1 cellular context compared by ENCODE assay signal in the genomic region with DNA sequence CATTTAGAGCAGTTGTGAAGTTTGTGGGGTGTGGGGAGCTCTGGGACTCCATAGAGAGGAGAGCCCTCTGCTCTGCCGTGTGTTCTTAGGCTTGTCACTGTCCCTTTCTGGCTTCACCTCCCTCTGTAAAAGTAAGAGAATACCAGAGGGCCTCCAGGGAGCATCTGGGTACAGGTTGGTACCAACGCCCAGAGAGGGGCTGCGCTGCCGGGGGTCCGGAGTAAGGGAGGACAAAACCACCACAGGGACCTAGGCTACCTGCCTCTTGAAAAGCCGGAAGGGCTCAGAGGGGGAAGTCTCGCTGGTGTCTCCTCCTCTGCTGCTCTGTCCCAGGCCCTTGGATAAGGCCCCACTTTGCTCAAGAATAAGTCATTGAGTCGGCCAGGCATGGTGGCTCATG.
TF ChIP-seq lines count a peak whose summit lies in the region.

No MANE protein-coding gene starts in this region.

TF ChIP-seq in A549, 52 proteins besides CTCF, POLR2A, EP300 and RAD21 (continued from another document):
- no peak for TF ChIP-seq ZSCAN20 (CRISPR knock-in tag; IDR thresholded peaks at IDR 0.05)
- no peak for TF ChIP-seq HOXB5 (CRISPR knock-in tag; IDR thresholded peaks at IDR 0.05)
- TF ChIP-seq EHMT2 (IDR thresholded peaks at IDR 0.05; ENCODE audit: low read depth): no peak
- TF ChIP-seq ZC3H11A (IDR thresholded peaks at IDR 0.05): no peak
